In genomic region chr10:97292097-97292861, GRCh38 we compare ENCODE assay signal across 8 cellular contexts. TPM values are rescaled to one million over a fixed set of nuclear protein-coding genes. Genes with fewer than 3 reads are reported as not detected.
DNase-seq lines count a peak whose midpoint lies in the region; ATAC-seq and TF ChIP-seq lines count a peak whose summit lies in the region.

A gene with protein sequence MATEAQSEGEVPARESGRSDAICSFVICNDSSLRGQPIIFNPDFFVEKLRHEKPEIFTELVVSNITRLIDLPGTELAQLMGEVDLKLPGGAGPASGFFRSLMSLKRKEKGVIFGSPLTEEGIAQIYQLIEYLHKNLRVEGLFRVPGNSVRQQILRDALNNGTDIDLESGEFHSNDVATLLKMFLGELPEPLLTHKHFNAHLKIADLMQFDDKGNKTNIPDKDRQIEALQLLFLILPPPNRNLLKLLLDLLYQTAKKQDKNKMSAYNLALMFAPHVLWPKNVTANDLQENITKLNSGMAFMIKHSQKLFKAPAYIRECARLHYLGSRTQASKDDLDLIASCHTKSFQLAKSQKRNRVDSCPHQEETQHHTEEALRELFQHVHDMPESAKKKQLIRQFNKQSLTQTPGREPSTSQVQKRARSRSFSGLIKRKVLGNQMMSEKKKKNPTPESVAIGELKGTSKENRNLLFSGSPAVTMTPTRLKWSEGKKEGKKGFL (minus strand): TSS chr10:97292637. CDS start chr10:97292627, 10 bp downstream.

- ATAC-seq in GM19467 (IDR thresholded peaks at IDR 0.05; ENCODE audit: unreplicated experiment) = peak; percentile 94
- ATAC-seq in lower lobe of right lung = peak; percentile 99

- H3K36me3 ChIP-seq in lower lobe of right lung = peaks cover 7% of the 10 kb centered on the region

- peak within 1 kb of the TSS; percentile 90 for H3K4me3 ChIP-seq in lower lobe of right lung

- peak; percentile 90 for DNase-seq in COLO668 (lab: John Stamatoyannopoulos, UW; ENCODE audit: unreplicated experiment)
- peak; percentile 84 for DNase-seq in HS-27A (ENCODE audit: low read depth)
- DNase-seq in NK-92 (lab: John Stamatoyannopoulos, UW; ENCODE audit: unreplicated experiment) = peak; percentile 69
- DNase-seq in activated CD8-positive, alpha-beta memory T cell treated with anti-CD3 and anti-CD28 coated beads for 1 hour (ENCODE audit: extremely low read depth in 1 of 2, low read depth in 1 of 2) = peak; percentile 78 to 83
- DNase-seq in effector CD4-positive, alpha-beta T cell = peak; percentile 91
- DNase-seq in lower lobe of right lung = peak; percentile 96
- peak; percentile 85 to 93 (median 92) for DNase-seq in stimulated activated CD4-positive, alpha-beta T cell treated with anti-CD3 and anti-CD28 coated beads, TNF-alpha, amount 100 ng/mL, for 24 hours (ENCODE audit: low read depth in 3 of 3)

- H3K27me3 ChIP-seq in lower lobe of right lung (ENCODE audit: low read depth) = no peaks in the 10 kb centered on the region

- peak within 1 kb of the TSS; percentile 94 for H3K27ac ChIP-seq in lower lobe of right lung

- no peaks in the 10 kb centered on the region for H3K9me3 ChIP-seq in lower lobe of right lung

- intact Hi-C loops in lower lobe of right lung (cut with DNase I) = no loop called here

- peak; percentile 28 for TF ChIP-seq CTCF in lower lobe of right lung (IDR thresholded peaks at IDR 0.05)

- H3K4me1 ChIP-seq in lower lobe of right lung = peaks cover 10% of the 10 kb centered on the region

RNA-seq across cellular contexts. Expression of the gene that starts here (rescaled TPM):
- 15.4 TPM for total RNA-seq in lower lobe of right lung

Comparison
In these comparisons a context has a peak if more than half of its experiments do, and no peak if none do; other contexts are left out.
1. Peak in every context shown above with its lines: DNase-seq, ATAC-seq, H3K4me3 ChIP-seq and H3K27ac ChIP-seq.